13 cellular contexts compared by ENCODE assay signal in genomic region chr4:26751838-26752237, GRCh38.
DNase-seq lines count a peak whose midpoint lies in the region; ATAC-seq and TF ChIP-seq lines count a peak whose summit lies in the region.
"Had no signal": no experiment of that assay in that cellular context is flagged by ENCODE, and none has a peak within 500 bp of the region (broad histone marks: within the 10 kb centered on the region; RNA-seq: fewer than 3 reads in every experiment).

No MANE protein-coding gene starts in this region.

- no peak overlapping the region for H3K27ac ChIP-seq in dorsolateral prefrontal cortex
- H3K27ac ChIP-seq: C4-2B, tibial artery had no signal

- no peak for TF ChIP-seq CTCF in GM13977 (IDR thresholded peaks at IDR 0.05; ENCODE audit: extremely low read depth, insufficient read depth, missing control alignments)
- no peak for TF ChIP-seq CTCF in dorsolateral prefrontal cortex (IDR thresholded peaks at IDR 0.05 in 54 of 56, conservative IDR thresholded peaks at IDR 0.05 in 2 of 56; ENCODE audit: low read depth in 1 of 56, partially characterized antibody in 56 of 56)

- in situ Hi-C loops in GM13977 (cut with MboI; ENCODE audit: low pct_unique_long_range_greater_than_20kb, low sequenced_read_pairs, unreplicated experiment), result no loop called here

- intact Hi-C loops in dorsolateral prefrontal cortex (cut with DNase I), result no loop called here

- DNase-seq in GM13977 (ENCODE audit: low spot score) (peak; percentile 14), SW480 (ENCODE audit: low spot score) (no peak), NCI-H1048 (lab: John Stamatoyannopoulos, UW) (no peak), NCI-H2171 (lab: John Stamatoyannopoulos, UW) (no peak), dorsolateral prefrontal cortex (no peak)
- DNase-seq: caudate nucleus, kidney, NCI-H187, tibial artery had no signal

- no peaks in the 10 kb centered on the region for H3K27me3 ChIP-seq in dorsolateral prefrontal cortex
- H3K27me3 ChIP-seq: tibial artery had no signal

- ATAC-seq in GM19328 (IDR thresholded peaks at IDR 0.05; ENCODE audit: unreplicated experiment), result peak; percentile 76
- ATAC-seq in HG02678 (IDR thresholded peaks at IDR 0.05; ENCODE audit: unreplicated experiment), result peak; percentile 80
- ATAC-seq in HG03439 (IDR thresholded peaks at IDR 0.05; ENCODE audit: unreplicated experiment), result peak; percentile 95

- H3K4me3 ChIP-seq in dorsolateral prefrontal cortex, result no peak overlapping the region
- H3K4me3 ChIP-seq: tibial artery had no signal
